Comparison of ENCODE assay signal across 22 cellular contexts in the genomic region with DNA sequence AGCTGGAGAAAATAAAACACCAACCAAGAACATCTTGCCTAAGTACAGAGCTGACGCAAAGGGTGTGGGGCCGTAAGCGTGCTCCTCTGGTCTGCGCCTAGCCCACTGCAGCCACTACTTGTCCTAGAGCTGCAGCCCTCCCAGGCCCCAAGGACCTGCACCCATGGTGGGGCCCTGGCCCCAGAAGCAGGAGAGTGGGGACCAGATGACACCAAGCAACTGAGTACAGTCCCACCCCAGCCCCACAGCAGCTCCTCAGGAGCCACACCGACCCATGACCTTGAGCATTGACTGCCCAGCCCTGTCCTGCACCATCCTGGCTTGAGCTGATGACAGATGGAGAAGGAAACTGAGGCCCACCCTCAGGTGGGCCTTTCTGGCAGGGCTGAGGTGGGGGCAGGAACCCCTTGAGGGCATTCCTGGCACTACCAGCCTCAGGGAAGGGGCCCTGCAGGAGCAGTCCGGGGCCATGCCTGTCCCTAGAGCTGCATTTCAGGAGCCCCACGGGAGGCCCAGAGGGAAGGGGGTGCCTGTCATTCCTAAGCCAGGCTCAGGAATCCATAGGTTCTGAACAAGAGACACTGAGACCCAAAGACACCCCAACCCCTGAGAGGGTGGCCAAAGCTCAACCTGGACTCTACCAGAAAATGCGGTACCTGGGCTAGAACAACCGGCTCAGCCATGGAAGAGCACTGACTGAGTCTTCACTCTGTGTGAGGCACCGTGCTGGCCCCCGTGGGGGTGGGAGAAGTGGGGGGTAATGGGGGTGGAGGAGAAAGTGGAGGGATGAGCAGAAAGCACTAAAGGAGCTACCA. TPM values are rescaled to one million over a fixed set of nuclear protein-coding genes. Genes with fewer than 3 reads are reported as not detected.
DNase-seq lines count a peak whose midpoint lies in the region; ATAC-seq and TF ChIP-seq lines count a peak whose summit lies in the region.
"Had no signal": no experiment of that assay in that cellular context is flagged by ENCODE, and none has a peak within 500 bp of the region (broad histone marks: within the 10 kb centered on the region; RNA-seq: fewer than 3 reads in every experiment).

No MANE protein-coding gene starts in this region.

- ATAC-seq in GM19452 (IDR thresholded peaks at IDR 0.05; ENCODE audit: unreplicated experiment), result no peak
- ATAC-seq: HepG2 had no signal

- TF ChIP-seq POLR2A in sigmoid colon (IDR thresholded peaks at IDR 0.05), result no peak

- intact Hi-C loops in sigmoid colon (cut with DNase I), result no loop called here

- H3K36me3 ChIP-seq in sigmoid colon, result no peaks in the 10 kb centered on the region
- H3K36me3 ChIP-seq: Peyer's patch had no signal

- no peak overlapping the region for H3K4me3 ChIP-seq in sigmoid colon
- H3K4me3 ChIP-seq: Peyer's patch had no signal

- H3K27me3 ChIP-seq in sigmoid colon, result peaks cover 16 to 35% (median 27%) of the 10 kb centered on the region in 3 donors

- no peak for TF ChIP-seq CTCF in sigmoid colon (IDR thresholded peaks at IDR 0.05)

- TF ChIP-seq EP300 in sigmoid colon (IDR thresholded peaks at IDR 0.05), result no peak

- DNase-seq in activated CD8-positive, alpha-beta memory T cell treated with anti-CD3 and anti-CD28 coated beads, Interleukin-2, amount 50 U/mL, for 48 hours, result peak; percentile 38
- no peak for DNase-seq in activated CD8-positive, alpha-beta memory T cell treated with anti-CD3 and anti-CD28 coated beads for 24 hours
- DNase-seq in 8988T (peak; percentile 9), ecto neural progenitor cell (ENCODE audit: low spot score) (peak; percentile 33), sigmoid colon (peak; percentile 43), GM19240 (ENCODE audit: insufficient read length, low spot score) (no peak), GM03348 (ENCODE audit: low spot score) (no peak)
- DNase-seq: BE2C; Caco-2; EL; HFFc6; KBM-7; NCI-H1694 treated with DMSO at 0.1 percent for 48 hours; NCI-H510A; NCI-H748 treated with DMSO at 0.1 percent for 48 hours; NK-92 treated with Interleukin-12 subunit alpha and Interleukin-12 subunit beta, amount 100 ng/mL, for 24 hours had no signal

- H3K9me3 ChIP-seq in sigmoid colon, result peaks cover 0 to 3% (median 0%) of the 10 kb centered on the region in 4 donors
- H3K9me3 ChIP-seq: BE2C had no signal

- H3K4me1 ChIP-seq in sigmoid colon, result peaks cover 0 to 16% (median 15%) of the 10 kb centered on the region in 4 donors
- H3K4me1 ChIP-seq: BE2C, Caco-2 had no signal

- 83 to 92% methylated on average over 11 of the region's 11 CpGs for WGBS in sigmoid colon, 2 donors

- H3K27ac ChIP-seq in sigmoid colon, result no peak overlapping the region
- H3K27ac ChIP-seq: Peyer's patch had no signal

RNA-seq across cellular contexts. Expression of a gene that starts 4.9 kb away (rescaled TPM):
- total RNA-seq in sigmoid colon, result 1 to 10 TPM; 1.3 to 9.7 (median 7.6) TPM
- 1 to 10 TPM in 1 of 3 donors, under 1 TPM in 2; under 0.01 to 4.4 (median under 0.01) TPM for polyA plus RNA-seq in sigmoid colon
- total RNA-seq: CD4-positive, alpha-beta T cell; HepG2; HFFc6 had no signal

RNA-seq across cellular contexts. Expression of a gene that starts 53.5 kb away (rescaled TPM):
- not detected for total RNA-seq in sigmoid colon
- polyA plus RNA-seq in sigmoid colon, result 1 to 10 TPM in 2 of 3 donors, under 1 TPM in 1; 0.60 to 2.4 (median 1.6) TPM
- total RNA-seq: A172; CD4-positive, alpha-beta T cell; H4; HFFc6 had no signal

Comparison
In these comparisons a context has a peak if more than half of its experiments do, and no peak if none do; other contexts are left out.
1. DNase-seq: peak in activated CD8-positive, alpha-beta memory T cell treated with anti-CD3 and anti-CD28 coated beads, Interleukin-2, amount 50 U/mL, for 48 hours (single experiment), 8988T (single experiment), ecto neural progenitor cell (single experiment) and sigmoid colon (single experiment); none in activated CD8-positive, alpha-beta memory T cell treated with anti-CD3 and anti-CD28 coated beads for 24 hours (single experiment), GM19240 (single experiment) and GM03348 (single experiment).